11 cellular contexts compared by ENCODE assay signal in the genomic region with DNA sequence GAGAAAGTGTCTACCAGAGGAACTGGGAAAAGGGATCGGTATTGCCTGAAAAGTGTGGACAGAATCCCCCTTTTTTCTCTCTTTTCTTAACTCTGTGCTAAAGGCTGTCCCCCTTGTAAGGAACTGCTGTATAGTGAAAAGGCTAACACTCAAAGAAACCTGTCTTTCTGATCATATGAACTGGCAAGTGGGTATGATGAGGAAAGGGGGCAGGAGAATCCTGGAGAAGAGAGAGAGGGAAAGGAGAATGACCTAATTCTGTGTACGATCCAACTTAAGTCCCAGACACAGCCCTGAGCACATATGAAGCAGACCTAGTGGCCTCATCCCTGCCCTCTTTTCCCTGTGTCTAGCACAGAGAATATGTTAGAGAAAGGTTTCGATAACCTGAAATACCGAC. TPM values are rescaled to one million over a fixed set of nuclear protein-coding genes. Genes with fewer than 3 reads are reported as not detected.
A peak's percentile ranks its signal among the peaks of the same experiment; 100 is the strongest.
DNase-seq lines count a peak whose midpoint lies in the region; ATAC-seq and TF ChIP-seq lines count a peak whose summit lies in the region.
"Had no signal": no experiment of that assay in that cellular context is flagged by ENCODE, and none has a peak within 500 bp of the region (broad histone marks: within the 10 kb centered on the region; RNA-seq: fewer than 3 reads in every experiment).

No MANE protein-coding gene starts in this region.

- no peaks in the 10 kb centered on the region for H3K9me2 ChIP-seq in HCT116 (ENCODE audit: insufficient read depth)

- peaks cover 15% of the 10 kb centered on the region for H3K4me1 ChIP-seq in CD8-positive, alpha-beta T cell (ENCODE audit: insufficient read depth, low read length)
- H3K4me1 ChIP-seq in HCT116 (ENCODE audit: control insufficient read depth in 1 of 2, insufficient read depth in 2 of 2, low read length in 2 of 2) (peaks cover 7 to 29% of the 10 kb centered on the region in 2 experiments; a peak in 3 of 4 replicates), tibial nerve (peaks cover 0 to 13% (median 3%) of the 10 kb centered on the region in 4 donors)

- no peak for TF ChIP-seq CTCF in CD8-positive, alpha-beta T cell (IDR thresholded peaks at IDR 0.05)
- TF ChIP-seq CTCF in HCT116 (IDR thresholded peaks at IDR 0.05 in 2 of 3, conservative IDR thresholded peaks at IDR 0.05 in 1 of 3; ENCODE audit: borderline replicate concordance in 1 of 3, insufficient read depth in 1 of 3, low read depth in 2 of 3, low read length in 2 of 3) (no peak), nephron (IDR thresholded peaks at IDR 0.05; ENCODE audit: unreplicated experiment in 3 of 3) (no peak), tibial nerve (IDR thresholded peaks at IDR 0.05) (no peak)

- no peak overlapping the region for H2AFZ ChIP-seq in HCT116 (ENCODE audit: low read depth, low read length, poor library complexity, severe bottlenecking)

- no peaks in the 10 kb centered on the region for H3K27me3 Mint-ChIP-seq in CD8-positive, alpha-beta T cell (ENCODE audit: low read depth)
- H3K27me3 Mint-ChIP-seq in activated T-helper 1 cell treated with anti-CD3 and anti-CD28 coated beads, Interleukin-12 subunit alpha, Interleukin-12 subunit beta, Interleukin-2, Interleukin-4 antibody, amounts not matched to agents 30 ng/mL and 10 ng/mL and 1 ng/mL, durations not matched to agents 14 hours and 24 hours and 36 hours (ENCODE audit: insufficient read depth): peaks cover 2% of the 10 kb centered on the region
- no peaks in the 10 kb centered on the region for H3K27me3 Mint-ChIP-seq in nephron (ENCODE audit: low read depth)

- H3K36me3 ChIP-seq in CD8-positive, alpha-beta T cell (ENCODE audit: insufficient read depth, low read length): no peaks in the 10 kb centered on the region
- H3K36me3 ChIP-seq in HCT116 (ENCODE audit: control insufficient read depth in 1 of 2, insufficient read depth in 2 of 2, low read length in 2 of 2): no peaks in the 10 kb centered on the region
- H3K36me3 ChIP-seq in tibial nerve: no peaks in the 10 kb centered on the region
- H3K36me3 ChIP-seq: esophagus squamous epithelium, sigmoid colon had no signal

- no peaks in the 10 kb centered on the region for H3K9me3 Mint-ChIP-seq in CD8-positive, alpha-beta T cell
- H3K9me3 Mint-ChIP-seq in activated T-helper 1 cell treated with anti-CD3 and anti-CD28 coated beads, Interleukin-12 subunit alpha, Interleukin-12 subunit beta, Interleukin-2, Interleukin-4 antibody, amounts not matched to agents 30 ng/mL and 10 ng/mL and 1 ng/mL, durations not matched to agents 14 hours and 24 hours and 36 hours: no peaks in the 10 kb centered on the region
- no peaks in the 10 kb centered on the region for H3K9me3 Mint-ChIP-seq in nephron
- H3K9me3 Mint-ChIP-seq: H9 had no signal

- peak overlapping the region; percentile 80 for H3K4me2 ChIP-seq in HCT116 (ENCODE audit: low read length)

- H3K9ac ChIP-seq in HCT116 (ENCODE audit: low read length): peak overlapping the region; percentile 67

- H3K27me3 ChIP-seq in CD8-positive, alpha-beta T cell (ENCODE audit: insufficient read depth, low read length): no peaks in the 10 kb centered on the region
- H3K27me3 ChIP-seq in HCT116 (ENCODE audit: insufficient read depth, low read length) (no peaks in the 10 kb centered on the region), tibial nerve (no peaks in the 10 kb centered on the region)
- H3K27me3 ChIP-seq: esophagus squamous epithelium, sigmoid colon had no signal

- TF ChIP-seq POLR2A in HCT116 (IDR thresholded peaks at IDR 0.05; ENCODE audit: borderline replicate concordance, extremely low read depth, insufficient read depth, insufficient read length): no peak
- no peak for TF ChIP-seq POLR2A in tibial nerve (IDR thresholded peaks at IDR 0.05)

- POLR2A ChIA-PET in CD8-positive, alpha-beta T cell (lab: Charles Lee): interaction anchor here (0.6 to 3.7 kb wide), 15 partner anchors 10 to 473 kb away, joined by 3 to 155 read pairs (median 4); partner anchors contain the start of genes GCNT4, GFM2 and NSA2
- POLR2A ChIA-PET in HCT116 (lab: Charles Lee): no interaction called here

- H3K27ac ChIP-seq in CD8-positive, alpha-beta T cell (ENCODE audit: low read depth, low read length): peak overlapping the region; percentile 84
- H3K27ac ChIP-seq in HCT116 (ENCODE audit: low read depth, low read length) (no peak overlapping the region), tibial nerve (peak overlapping the region in 2 of 4 donors; percentile 69 to 86)

- H3K4me3 ChIP-seq in CD8-positive, alpha-beta T cell (ENCODE audit: low read depth, low read length): no peak overlapping the region
- peak overlapping the region; percentile 49 to 58 for H3K4me3 ChIP-seq in HCT116 (replicated peaks in 1 of 2; ENCODE audit: low read depth in 1 of 2, low read length in 2 of 2)
- peak overlapping the region in 1 of 4 donors; percentile 67 for H3K4me3 ChIP-seq in tibial nerve

- DNase-seq in CD8-positive, alpha-beta T cell: no peak
- DNase-seq in HCT116 (ENCODE audit: low read depth, low spot score) (no peak), tibial nerve (ENCODE audit: low spot score in 2 of 2) (no peak)
- DNase-seq in activated T-helper 1 cell treated with anti-CD3 and anti-CD28 coated beads, Interleukin-12 subunit alpha, Interleukin-12 subunit beta, Interleukin-2, Interleukin-4 antibody, amounts not matched to agents 30 ng/mL and 10 ng/mL and 1 ng/mL, durations not matched to agents 14 hours and 24 hours and 36 hours (ENCODE audit: low spot score): no peak
- DNase-seq: EL, esophagus squamous epithelium had no signal

- no peak for TF ChIP-seq EP300 in tibial nerve (IDR thresholded peaks at IDR 0.05)

- no peaks in the 10 kb centered on the region for H3K9me3 ChIP-seq in CD8-positive, alpha-beta T cell (ENCODE audit: low read length)
- H3K9me3 ChIP-seq in HCT116 (ENCODE audit: control insufficient read depth in 1 of 2, insufficient read depth in 1 of 2, low read depth in 1 of 2, low read length in 2 of 2) (no peaks in the 10 kb centered on the region), tibial nerve (no peaks in the 10 kb centered on the region)
- H3K9me3 ChIP-seq: esophagus squamous epithelium, sigmoid colon had no signal

- RAD21 ChIA-PET in HCT116 (lab: Charles Lee; ENCODE audit: low non-redundant PET in 1 of 2, low total read pairs in 2 of 2, uncharacterized antibody in 2 of 2, unreplicated experiment in 2 of 2): no interaction called here

- no peaks in the 10 kb centered on the region for H4K20me1 ChIP-seq in HCT116 (ENCODE audit: insufficient read depth)

- CTCF ChIA-PET in CD8-positive, alpha-beta T cell (lab: Charles Lee): interaction anchor here (0.6 to 4.5 kb wide), 22 partner anchors 11 to 445 kb away, joined by 3 to 69 read pairs (median 6); partner anchors contain the start of gene GCNT4
- CTCF ChIA-PET in HCT116 (lab: Charles Lee): no interaction called here

- peaks cover 3% of the 10 kb centered on the region for H3K36me3 Mint-ChIP-seq in CD8-positive, alpha-beta T cell
- H3K36me3 Mint-ChIP-seq in activated T-helper 1 cell treated with anti-CD3 and anti-CD28 coated beads, Interleukin-12 subunit alpha, Interleukin-12 subunit beta, Interleukin-2, Interleukin-4 antibody, amounts not matched to agents 30 ng/mL and 10 ng/mL and 1 ng/mL, durations not matched to agents 14 hours and 24 hours and 36 hours (ENCODE audit: low read depth): no peaks in the 10 kb centered on the region
- no peaks in the 10 kb centered on the region for H3K36me3 Mint-ChIP-seq in nephron (ENCODE audit: low read depth)

- no peak for TF ChIP-seq RAD21 in HCT116 (IDR thresholded peaks at IDR 0.05; ENCODE audit: low read depth)

- H3K79me2 ChIP-seq in HCT116 (ENCODE audit: insufficient read depth, low read length): no peaks in the 10 kb centered on the region

- intact Hi-C loops in CD8-positive, alpha-beta T cell (cut with DNase I, micrococcal nuclease): loop anchor here (1.0 to 10.0 kb wide), 13 partner anchors 29 to 1668 kb away; partner anchors contain the start of genes FAM169A (in 2 of the 2), POC5 (in 2 of the 2), ANKRA2 (in 1 of the 2) and CERT1 (in 1 of the 2)
- intact Hi-C loops in HCT116 (cut with micrococcal nuclease): loop anchor here (5.0 kb wide), 1 partner anchor 102 kb away; the partner anchor contains the start of gene HMGCR
- intact Hi-C loops in activated T-helper 1 cell treated with anti-CD3 and anti-CD28 coated beads, Interleukin-12 subunit alpha, Interleukin-12 subunit beta, Interleukin-2, Interleukin-4 antibody, amounts not matched to agents 30 ng/mL and 10 ng/mL and 1 ng/mL, durations not matched to agents 14 hours and 24 hours and 36 hours (cut with micrococcal nuclease): loop anchor here (1.0 to 10.0 kb wide), 8 partner anchors 87 to 551 kb away; partner anchors contain the start of genes CERT1, HEXB, POC5 and POLK

- ATAC-seq in CD8-positive, alpha-beta T cell: no peak
- ATAC-seq in HCT116 (no peak), HG03457 (IDR thresholded peaks at IDR 0.05; ENCODE audit: unreplicated experiment) (no peak), GM19395 (IDR thresholded peaks at IDR 0.05; ENCODE audit: unreplicated experiment) (no peak)

- peak overlapping the region; percentile 89 for H3K4me3 Mint-ChIP-seq in CD8-positive, alpha-beta T cell
- H3K4me3 Mint-ChIP-seq in activated T-helper 1 cell treated with anti-CD3 and anti-CD28 coated beads, Interleukin-12 subunit alpha, Interleukin-12 subunit beta, Interleukin-2, Interleukin-4 antibody, amounts not matched to agents 30 ng/mL and 10 ng/mL and 1 ng/mL, durations not matched to agents 14 hours and 24 hours and 36 hours: peak overlapping the region; percentile 90
- peak overlapping the region; percentile 85 to 92 (median 86) for H3K4me3 Mint-ChIP-seq in nephron

- WGBS in tibial nerve, 2 donors: 84 to 87% methylated on average over 4 of the region's 4 CpGs

- H3K4me1 Mint-ChIP-seq in CD8-positive, alpha-beta T cell (ENCODE audit: low read depth): peaks cover 25% of the 10 kb centered on the region
- peaks cover 15% of the 10 kb centered on the region for H3K4me1 Mint-ChIP-seq in activated T-helper 1 cell treated with anti-CD3 and anti-CD28 coated beads, Interleukin-12 subunit alpha, Interleukin-12 subunit beta, Interleukin-2, Interleukin-4 antibody, amounts not matched to agents 30 ng/mL and 10 ng/mL and 1 ng/mL, durations not matched to agents 14 hours and 24 hours and 36 hours (ENCODE audit: low read depth)
- peaks cover 4% of the 10 kb centered on the region for H3K4me1 Mint-ChIP-seq in nephron

- peak overlapping the region; percentile 99 for H3K27ac Mint-ChIP-seq in CD8-positive, alpha-beta T cell
- H3K27ac Mint-ChIP-seq in activated T-helper 1 cell treated with anti-CD3 and anti-CD28 coated beads, Interleukin-12 subunit alpha, Interleukin-12 subunit beta, Interleukin-2, Interleukin-4 antibody, amounts not matched to agents 30 ng/mL and 10 ng/mL and 1 ng/mL, durations not matched to agents 14 hours and 24 hours and 36 hours: peak overlapping the region; percentile 48
- peak overlapping the region in 2 of 3 experiments; percentile 79 to 89 for H3K27ac Mint-ChIP-seq in nephron

- no TSS peak for BruUV-seq in HCT116 (replicated peaks; lab: Mats Ljungman, UMichigan)

RNA-seq across cellular contexts. Expression of gene ANKRD31, which starts 1.0 kb away (rescaled TPM):
- total RNA-seq in CD8-positive, alpha-beta T cell: under 1 TPM; 0.84 to 0.89 TPM
- total RNA-seq in HCT116 (2021; ENCODE audit: unreplicated experiment): 0.30 TPM
- 0.05 and 0.07 TPM in 2 replicates for polyA plus RNA-seq in HCT116 (2012)
- 0.36 and 0.37 TPM in 2 replicates for total RNA-seq in activated T-helper 1 cell treated with anti-CD3 and anti-CD28 coated beads, Interleukin-12 subunit alpha, Interleukin-12 subunit beta, Interleukin-2, Interleukin-4 antibody, amounts not matched to agents 30 ng/mL and 10 ng/mL and 1 ng/mL, durations not matched to agents 14 hours and 24 hours and 36 hours
- total RNA-seq in tibial nerve: 1 to 10 TPM in 1 of 4 donors, under 1 TPM in 3; 0.21 to 1.5 (median 0.35) TPM

Comparison
In these comparisons a context has a peak if more than half of its experiments do, and no peak if none do; other contexts are left out.
1. H3K27ac Mint-ChIP-seq: peak in every context shown above with its lines; median percentile 99 in CD8-positive, alpha-beta T cell; 84 in nephron; 48 in activated T-helper 1 cell treated with anti-CD3 and anti-CD28 coated beads, Interleukin-12 subunit alpha, Interleukin-12 subunit beta, Interleukin-2, Interleukin-4 antibody, amounts not matched to agents 30 ng/mL and 10 ng/mL and 1 ng/mL, durations not matched to agents 14 hours and 24 hours and 36 hours.